31 cellular contexts compared by ENCODE assay signal in genomic region chr2:222146488-222146887, GRCh38.
"Had no signal": no experiment of that assay in that cellular context is flagged by ENCODE, and none has a peak within 500 bp of the region (broad histone marks: within the 10 kb centered on the region; RNA-seq: fewer than 3 reads in every experiment).

No MANE protein-coding gene starts in this region.

- ATAC-seq: activated T-cell treated with anti-CD3 and anti-CD28 coated beads, Interleukin-2, amount 50 U/mL, for 4 hours; activated T-helper 17 cell treated with anti-CD3 and anti-CD28 coated beads, Interleukin-2, amount 50 U/mL, for 72 hours; esophagus mucosa; left colon; sciatic nerve; stimulated activated naive CD8-positive, alpha-beta T cell treated with anti-CD3 and anti-CD28 coated beads, Interleukin-15, Interleukin-2, amounts not matched to agents 100 U/mL and 50 U/mL, for 24 hours; WTC11 had no signal

- H3K9me3 Mint-ChIP-seq: activated CD4-positive, alpha-beta T cell treated with anti-CD3 and anti-CD28 coated beads, Interleukin-2, amount 10 ng/mL, durations not matched to agents 7 days and 5 days; dendritic cell treated with granulocyte-macrophage colony-stimulating factor and Interleukin-4, amounts not matched to agents 40 ng/mL and 50 ng/mL, for 4 days had no signal

- H3K36me3 Mint-ChIP-seq: mesothelial cell of epicardium, naive B cell, WTC11 had no signal

- H3K27me3 Mint-ChIP-seq: activated CD4-positive, alpha-beta memory T cell treated with anti-CD3 and anti-CD28 coated beads, Interleukin-2, amount 10 ng/mL, durations not matched to agents 7 days and 5 days; activated CD4-positive, alpha-beta T cell treated with anti-CD3 and anti-CD28 coated beads, Interleukin-2, amount 10 ng/mL, durations not matched to agents 7 days and 5 days; activated T-helper 17 cell treated with anti-CD3 and anti-CD28 coated beads, Interleukin-2, amount 50 U/mL, for 72 hours; dendritic cell treated with granulocyte-macrophage colony-stimulating factor and Interleukin-4, amounts not matched to agents 40 ng/mL and 50 ng/mL, for 4 days; naive B cell had no signal

- H3K36me3 ChIP-seq: breast epithelium, neutrophil, transverse colon had no signal

- H3K4me3 ChIP-seq: breast epithelium, skin epidermis, testis, transverse colon had no signal

- H3K27me3 ChIP-seq: breast epithelium, neutrophil, testis, transverse colon had no signal

- H3K9me3 ChIP-seq: breast epithelium, neutrophil, testis, transverse colon had no signal

- H3K4me1 ChIP-seq: breast epithelium, testis, transverse colon had no signal

- H3K27ac ChIP-seq: breast epithelium, neutrophil, skin epidermis, testis, transverse colon had no signal

- H3K4me3 Mint-ChIP-seq: activated CD4-positive, alpha-beta memory T cell treated with anti-CD3 and anti-CD28 coated beads, Interleukin-2, amount 10 ng/mL, durations not matched to agents 7 days and 5 days; activated CD4-positive, alpha-beta T cell treated with anti-CD3 and anti-CD28 coated beads, Interleukin-2, amount 10 ng/mL, durations not matched to agents 7 days and 5 days; activated T-cell treated with anti-CD3 and anti-CD28 coated beads, Interleukin-2, amount 50 U/mL, for 4 hours; activated T-helper 17 cell treated with anti-CD3 and anti-CD28 coated beads, Interleukin-2, amount 50 U/mL, for 72 hours; dendritic cell treated with granulocyte-macrophage colony-stimulating factor and Interleukin-4, amounts not matched to agents 40 ng/mL and 50 ng/mL, for 4 days; endodermal cell; mesothelial cell of epicardium; naive B cell; nephron progenitor cell; WTC11 had no signal

- H3K27ac Mint-ChIP-seq: activated CD4-positive, alpha-beta memory T cell treated with anti-CD3 and anti-CD28 coated beads, Interleukin-2, amount 10 ng/mL, durations not matched to agents 7 days and 5 days; activated CD4-positive, alpha-beta T cell treated with anti-CD3 and anti-CD28 coated beads, Interleukin-2, amount 10 ng/mL, durations not matched to agents 7 days and 5 days; activated T-helper 17 cell treated with anti-CD3 and anti-CD28 coated beads, Interleukin-2, amount 50 U/mL, for 72 hours; dendritic cell treated with granulocyte-macrophage colony-stimulating factor and Interleukin-4, amounts not matched to agents 40 ng/mL and 50 ng/mL, for 4 days; endodermal cell; mesothelial cell of epicardium; naive B cell; nephron progenitor cell; WTC11 had no signal

- H3K4me1 Mint-ChIP-seq: activated CD4-positive, alpha-beta memory T cell treated with anti-CD3 and anti-CD28 coated beads, Interleukin-2, amount 10 ng/mL, durations not matched to agents 7 days and 5 days; activated CD4-positive, alpha-beta T cell treated with anti-CD3 and anti-CD28 coated beads, Interleukin-2, amount 10 ng/mL, durations not matched to agents 7 days and 5 days; activated T-helper 17 cell treated with anti-CD3 and anti-CD28 coated beads, Interleukin-2, amount 50 U/mL, for 72 hours; naive B cell; nephron progenitor cell; WTC11 had no signal

- DNase-seq: activated CD4-positive, alpha-beta memory T cell treated with anti-CD3 and anti-CD28 coated beads, Interleukin-2, amount 10 ng/mL, durations not matched to agents 7 days and 5 days; activated CD4-positive, alpha-beta T cell treated with anti-CD3 and anti-CD28 coated beads for 1 hour; activated CD4-positive, alpha-beta T cell treated with anti-CD3 and anti-CD28 coated beads, Interleukin-2, amount 10 ng/mL, durations not matched to agents 7 days and 5 days; activated gamma-delta T cell treated with Interleukin-2 at 50 U/mL for 16 hours; activated naive CD4-positive, alpha-beta T cell treated with anti-CD3 and anti-CD28 coated beads, Interleukin-2, amount 50 U/mL, for 16 hours; activated T-cell treated with anti-CD3 and anti-CD28 coated beads, Interleukin-2, amount 50 U/mL, for 4 hours; amygdala; central memory CD4-positive, alpha-beta T cell; endodermal cell; foreskin fibroblast; head of caudate nucleus; hippocampal formation; kidney; left colon; mammary epithelial cell; naive B cell; nephron progenitor cell; stimulated activated CD4-positive, alpha-beta T cell treated with anti-CD3 and anti-CD28 coated beads, Interleukin-12 subunit alpha, Interleukin-12 subunit beta, amount 100 ng/mL, for 4 hours; stimulated activated CD4-positive, alpha-beta T cell treated with anti-CD3 and anti-CD28 coated beads, Interleukin-4, amount 100 ng/mL, for 1 hour; stimulated activated naive CD8-positive, alpha-beta T cell treated with anti-CD3 and anti-CD28 coated beads, Interleukin-15, Interleukin-2, amounts not matched to agents 100 U/mL and 50 U/mL, for 24 hours; testis; transverse colon had no signal
